ENCODE assay signal across 10 cellular contexts in genomic region chr13:97142452-97142851, GRCh38.
DNase-seq lines count a peak whose midpoint lies in the region; ATAC-seq and TF ChIP-seq lines count a peak whose summit lies in the region.
"Had no signal": no experiment of that assay in that cellular context is flagged by ENCODE, and none has a peak within 500 bp of the region (broad histone marks: within the 10 kb centered on the region; RNA-seq: fewer than 3 reads in every experiment).

No MANE protein-coding gene starts in this region.

- H3K27ac Mint-ChIP-seq in stimulated activated naive CD8-positive, alpha-beta T cell treated with anti-CD3 and anti-CD28 coated beads, Interleukin-15, amount 100 ng/mL, for 72 hours: no peak overlapping the region

- H3K27me3 Mint-ChIP-seq in stimulated activated naive CD8-positive, alpha-beta T cell treated with anti-CD3 and anti-CD28 coated beads, Interleukin-15, amount 100 ng/mL, for 72 hours: peaks cover 33% of the 10 kb centered on the region

- H3K4me1 ChIP-seq in colonic mucosa: no peaks in the 10 kb centered on the region
- peaks cover 16% of the 10 kb centered on the region for H3K4me1 ChIP-seq in mucosa of descending colon (ENCODE audit: low read depth)

- H3K9ac ChIP-seq in colonic mucosa (ENCODE audit: low read depth in 2 of 2, low read length in 2 of 2): peak overlapping the region; percentile 38 to 66

- ATAC-seq in mucosa of descending colon (peak; percentile 76), GM18873 (IDR thresholded peaks at IDR 0.05; ENCODE audit: low FRiP score, unreplicated experiment) (no peak)
- ATAC-seq in stimulated activated naive CD8-positive, alpha-beta T cell treated with anti-CD3 and anti-CD28 coated beads, Interleukin-15, amount 100 ng/mL, for 72 hours: no peak

- peak overlapping the region; percentile 16 for H3K4me3 ChIP-seq in AG09309 (ENCODE audit: control insufficient read depth, low read depth, low read length)
- H3K4me3 ChIP-seq in colonic mucosa: peak overlapping the region; percentile 25
- peak overlapping the region; percentile 7 for H3K4me3 ChIP-seq in mucosa of descending colon

- H3K9me3 ChIP-seq in colonic mucosa: no peaks in the 10 kb centered on the region
- H3K9me3 ChIP-seq in mucosa of descending colon: no peaks in the 10 kb centered on the region

- TF ChIP-seq CTCF in AG09309 (IDR thresholded peaks at IDR 0.05; ENCODE audit: control insufficient read depth, insufficient read depth, low read depth, low read length, missing control alignments) (no peak), colonic mucosa (IDR thresholded peaks at IDR 0.05) (no peak), mucosa of descending colon (IDR thresholded peaks at IDR 0.05) (no peak)

- DNase-seq in AG09309 (ENCODE audit: low read depth): no peak
- peak; percentile 83 for DNase-seq in HT1080 (ENCODE audit: low read depth)
- DNase-seq in colonic mucosa: peak; percentile 77
- DNase-seq in mucosa of descending colon: peak; percentile 75 to 82 (median 78)
- no peak for DNase-seq in NCI-H1694 (lab: John Stamatoyannopoulos, UW)
- no peak for DNase-seq in stimulated activated naive CD8-positive, alpha-beta T cell treated with anti-CD3 and anti-CD28 coated beads, Interleukin-15, amount 100 ng/mL, for 72 hours
- DNase-seq in activated CD4-positive, CD25-positive, alpha-beta regulatory T cell (lab: John Stamatoyannopoulos, UW): no peak
- DNase-seq: DMS79 treated with DMSO at 0.1 percent for 48 hours, NCI-H1694 treated with DMSO at 0.1 percent for 48 hours had no signal

- intact Hi-C loops in colonic mucosa (cut with DNase I): no loop called here
- intact Hi-C loops in mucosa of descending colon (cut with DNase I, micrococcal nuclease): loop anchor here in 1 of 2 donors (5.0 kb wide), 1 partner anchor 80 kb away; the partner anchor contains the start of gene MBNL2

- H3K27me3 ChIP-seq in colonic mucosa: no peaks in the 10 kb centered on the region

- H3K36me3 ChIP-seq in colonic mucosa (no peaks in the 10 kb centered on the region), mucosa of descending colon (ENCODE audit: low read depth) (no peaks in the 10 kb centered on the region)

- H3K4me1 Mint-ChIP-seq in stimulated activated naive CD8-positive, alpha-beta T cell treated with anti-CD3 and anti-CD28 coated beads, Interleukin-15, amount 100 ng/mL, for 72 hours: peaks cover 13% of the 10 kb centered on the region

- H3K4me3 Mint-ChIP-seq in stimulated activated naive CD8-positive, alpha-beta T cell treated with anti-CD3 and anti-CD28 coated beads, Interleukin-15, amount 100 ng/mL, for 72 hours: no peak overlapping the region

- H3K27ac ChIP-seq in colonic mucosa: peak overlapping the region; percentile 77

- H3K9me3 Mint-ChIP-seq in stimulated activated naive CD8-positive, alpha-beta T cell treated with anti-CD3 and anti-CD28 coated beads, Interleukin-15, amount 100 ng/mL, for 72 hours: no peaks in the 10 kb centered on the region

Comparison
In these comparisons a context has a peak if more than half of its experiments do, and no peak if none do; other contexts are left out.
1. DNase-seq: peak in HT1080 (single experiment), colonic mucosa (single experiment) and mucosa of descending colon (3 of 3); none in AG09309 (single experiment), NCI-H1694 (single experiment), stimulated activated naive CD8-positive, alpha-beta T cell treated with anti-CD3 and anti-CD28 coated beads, Interleukin-15, amount 100 ng/mL, for 72 hours (0 of 2) and activated CD4-positive, CD25-positive, alpha-beta regulatory T cell (0 of 4).
2. Peak in every context shown above with its lines, with median percentiles within 50 percentile points of each other: H3K4me3 ChIP-seq.